In genomic region chr2:237256845-237257244, GRCh38 we compare ENCODE assay signal across 14 cellular contexts.
DNase-seq lines count a peak whose midpoint lies in the region; ATAC-seq and TF ChIP-seq lines count a peak whose summit lies in the region.
"Had no signal": no experiment of that assay in that cellular context is flagged by ENCODE, and none has a peak within 500 bp of the region (broad histone marks: within the 10 kb centered on the region; RNA-seq: fewer than 3 reads in every experiment).

No MANE protein-coding gene starts in this region.

- H3K36me3 Mint-ChIP-seq in H9 (ENCODE audit: insufficient read depth in 1 of 3, low read depth in 3 of 3) = no peaks in the 10 kb centered on the region

- no peak overlapping the region for H4K91ac ChIP-seq in H9 (ENCODE audit: insufficient read length, low read depth, low read length)

- H2AK5ac ChIP-seq in H9 (ENCODE audit: insufficient read length, low read length) = no peak overlapping the region

- no peak overlapping the region for H3K14ac ChIP-seq in H9 (ENCODE audit: insufficient read depth, low read length)

- H3K23me2 ChIP-seq in H9 (ENCODE audit: insufficient read length, low read depth, low read length, poor library complexity, severe bottlenecking) = no peaks in the 10 kb centered on the region

- H3K36me3 ChIP-seq in PC-3 (ENCODE audit: low read depth, low read length) (no peaks in the 10 kb centered on the region), esophagus (ENCODE audit: control insufficient read depth in 2 of 2, insufficient read depth in 2 of 2, low read length in 1 of 2) (no peaks in the 10 kb centered on the region), muscle layer of duodenum (ENCODE audit: control insufficient read depth in 1 of 2, insufficient read depth in 2 of 2, low read length in 2 of 2) (no peaks in the 10 kb centered on the region), upper lobe of left lung (no peaks in the 10 kb centered on the region), BE2C (no peaks in the 10 kb centered on the region)
- H3K36me3 ChIP-seq: cardiac muscle cell had no signal

- H4K20me1 ChIP-seq in PC-3 (ENCODE audit: low read length) = no peaks in the 10 kb centered on the region
- H4K20me1 ChIP-seq in H9 (ENCODE audit: control insufficient read depth, insufficient read depth, insufficient read length) = no peaks in the 10 kb centered on the region

- no peak overlapping the region for H3K56ac ChIP-seq in H9 (ENCODE audit: insufficient read length, low read depth, low read length)

- peak; percentile 42 for ATAC-seq in PC-3
- peak in 1 of 2 donors; percentile 84 for ATAC-seq in upper lobe of left lung (ENCODE audit: low FRiP score in 2 of 2)
- ATAC-seq in HG03378 (IDR thresholded peaks at IDR 0.05; ENCODE audit: unreplicated experiment) = no peak

- no peak overlapping the region for H4K8ac ChIP-seq in H9 (replicated peaks; ENCODE audit: insufficient read length, low read depth, low read length)

- POLR2A ChIA-PET in PC-3 (lab: Charles Lee; ENCODE audit: unreplicated experiment) = no interaction called here

- H3K4ac ChIP-seq in H9 (ENCODE audit: low read depth, low read length) = no peak overlapping the region

- H3K27me3 Mint-ChIP-seq in H9 (ENCODE audit: low read depth) = no peaks in the 10 kb centered on the region; the same call in 1 of the 2 replicates

- H3K9me3 ChIP-seq in PC-3 (ENCODE audit: low read length) (no peaks in the 10 kb centered on the region), esophagus (ENCODE audit: control insufficient read depth in 2 of 2, insufficient read depth in 1 of 2, low read depth in 1 of 2, low read length in 1 of 2) (no peaks in the 10 kb centered on the region), muscle layer of duodenum (ENCODE audit: control insufficient read depth in 1 of 2, low read length in 2 of 2) (no peaks in the 10 kb centered on the region), upper lobe of left lung (no peaks in the 10 kb centered on the region), BE2C (no peaks in the 10 kb centered on the region), H9 (ENCODE audit: control insufficient read depth, low read depth, low read length) (no peaks in the 10 kb centered on the region)

- H2BK15ac ChIP-seq in H9 (ENCODE audit: low read depth, low read length) = no peak overlapping the region

- H3K9me2 ChIP-seq in PC-3 (replicated peaks; ENCODE audit: low read length) = no peaks in the 10 kb centered on the region

- H3K27me3 ChIP-seq in PC-3 (ENCODE audit: low read length) = no peaks in the 10 kb centered on the region
- peaks cover 0 to 3% of the 10 kb centered on the region in 2 donors for H3K27me3 ChIP-seq in esophagus (ENCODE audit: control insufficient read depth in 1 of 2, insufficient read depth in 2 of 2, low read length in 2 of 2)
- H3K27me3 ChIP-seq in muscle layer of duodenum (ENCODE audit: low read depth, low read length) = no peaks in the 10 kb centered on the region
- no peaks in the 10 kb centered on the region for H3K27me3 ChIP-seq in upper lobe of left lung
- no peaks in the 10 kb centered on the region for H3K27me3 ChIP-seq in BE2C
- H3K27me3 ChIP-seq in H9 (ENCODE audit: insufficient read depth, low read length) = no peaks in the 10 kb centered on the region
- H3K27me3 ChIP-seq: cardiac muscle cell had no signal

- no peak overlapping the region for H2AFZ ChIP-seq in PC-3 (ENCODE audit: low read length)
- H2AFZ ChIP-seq in H9 (ENCODE audit: low read length) = no peak overlapping the region

- H3T11ph ChIP-seq in H9 (ENCODE audit: low read length) = no peak overlapping the region

- H3K27ac Mint-ChIP-seq in H9 = peak overlapping the region in 1 of 3 experiments; percentile 71; a peak in 1 of 7 replicates
- H3K27ac Mint-ChIP-seq: T-helper 1 cell treated with Interleukin-12 subunit alpha and Interleukin-12 subunit beta and Interleukin-4 antibody, amounts not matched to agents 30 μg/mL and 1 μg/mL, for 36 hours had no signal

- H3K18ac ChIP-seq in H9 (ENCODE audit: insufficient read length, low read depth, low read length) = no peak overlapping the region

- TF ChIP-seq EP300 in upper lobe of left lung (IDR thresholded peaks at IDR 0.05) = no peak

- CTCF ChIA-PET in PC-3 (lab: Charles Lee) = no interaction called here

- H2BK12ac ChIP-seq in H9 (ENCODE audit: insufficient read length, low read depth, low read length) = no peak overlapping the region

- H3K27ac ChIP-seq in PC-3 (ENCODE audit: low read length) (peak overlapping the region; percentile 22; the same call in 1 of the 2 replicates), esophagus (ENCODE audit: low read depth in 2 of 2, low read length in 1 of 2) (peak overlapping the region; percentile 29 to 40), muscle layer of duodenum (ENCODE audit: low read length) (peak overlapping the region; percentile 70), upper lobe of left lung (peak overlapping the region; percentile 37 to 67 (median 62)), H9 (ENCODE audit: insufficient read length, low read depth, low read length) (no peak overlapping the region)
- H3K27ac ChIP-seq: cardiac muscle cell had no signal

- no peak overlapping the region for H4K5ac ChIP-seq in H9 (ENCODE audit: insufficient read length, low read depth, low read length)

- H3K4me1 ChIP-seq in PC-3 (ENCODE audit: insufficient read depth, low read length) = peaks cover 52% of the 10 kb centered on the region
- peaks cover 0 to 2% of the 10 kb centered on the region in 2 donors for H3K4me1 ChIP-seq in esophagus (ENCODE audit: control insufficient read depth in 2 of 2, insufficient read depth in 2 of 2, low read length in 1 of 2)
- peaks cover 0 to 19% of the 10 kb centered on the region in 2 donors for H3K4me1 ChIP-seq in muscle layer of duodenum (ENCODE audit: control insufficient read depth in 1 of 2, insufficient read depth in 2 of 2, low read length in 2 of 2)
- peaks cover 0 to 13% (median 10%) of the 10 kb centered on the region in 4 donors for H3K4me1 ChIP-seq in upper lobe of left lung
- H3K4me1 ChIP-seq in BE2C = no peaks in the 10 kb centered on the region
- no peaks in the 10 kb centered on the region for H3K4me1 ChIP-seq in H9 (ENCODE audit: insufficient read depth, low read length)

- intact Hi-C loops in PC-3 (cut with micrococcal nuclease) = no loop called here

- TF ChIP-seq CTCF in PC-3 (conservative IDR thresholded peaks at IDR 0.05; ENCODE audit: low read depth, low read length) = no peak
- TF ChIP-seq CTCF in upper lobe of left lung (IDR thresholded peaks at IDR 0.05) = no peak
- no peak for TF ChIP-seq CTCF in BE2C (IDR thresholded peaks at IDR 0.05; ENCODE audit: low read depth, low read length)
- no peak for TF ChIP-seq CTCF in H9 (conservative IDR thresholded peaks at IDR 0.05)

- H3K4me3 ChIP-seq in PC-3 (ENCODE audit: low read length) = no peak overlapping the region
- H3K4me3 ChIP-seq in esophagus (ENCODE audit: low read depth in 1 of 2, low read length in 2 of 2) = no peak overlapping the region
- H3K4me3 ChIP-seq in muscle layer of duodenum (ENCODE audit: low read depth in 1 of 2, low read length in 2 of 2) = no peak overlapping the region
- H3K4me3 ChIP-seq in upper lobe of left lung = no peak overlapping the region
- no peak overlapping the region for H3K4me3 ChIP-seq in BE2C (ENCODE audit: low read depth, low read length)
- H3K4me3 ChIP-seq: cardiac muscle cell had no signal

- no peak overlapping the region for H2BK20ac ChIP-seq in H9 (ENCODE audit: low read depth, low read length, poor library complexity, severe bottlenecking)

- 37 to 39% methylated on average over 3 of the region's 3 CpGs for WGBS in esophagus, 2 donors
- 43 to 78% methylated on average over 2 to 3 of the region's 3 CpGs for WGBS in upper lobe of left lung, 2 donors
- WGBS in H9 (ENCODE audit: extremely low coverage, insufficient read length, low lambda C conversion rate) = no CpG with 5 or more reads among the region's 3 CpGs

- no TSS peak for BruUV-seq in PC-3 (replicated peaks; lab: Mats Ljungman, UMichigan)

- no peak for TF ChIP-seq POLR2A in upper lobe of left lung (IDR thresholded peaks at IDR 0.05)

- H3K79me1 ChIP-seq in H9 (ENCODE audit: insufficient read depth, low read depth, low read length, poor library complexity, severe bottlenecking) = no peaks in the 10 kb centered on the region

- no peaks in the 10 kb centered on the region for H3K9me3 Mint-ChIP-seq in H9
- H3K9me3 Mint-ChIP-seq: T-helper 1 cell treated with Interleukin-12 subunit alpha and Interleukin-12 subunit beta and Interleukin-4 antibody, amounts not matched to agents 30 μg/mL and 1 μg/mL, for 36 hours had no signal

- no peaks in the 10 kb centered on the region for H3F3A ChIP-seq in PC-3 (ENCODE audit: low read length, unreplicated experiment)

- H2BK5ac ChIP-seq in H9 (ENCODE audit: insufficient read length, low read length) = no peak overlapping the region

- no peak overlapping the region for H2BK120ac ChIP-seq in H9 (ENCODE audit: low read depth, low read length, poor library complexity, severe bottlenecking)

- H3K79me2 ChIP-seq in PC-3 (ENCODE audit: low read length) (no peaks in the 10 kb centered on the region), H9 (ENCODE audit: insufficient read depth, low read length) (no peaks in the 10 kb centered on the region)

- H3K4me3 Mint-ChIP-seq in H9 = no peak overlapping the region
- H3K4me3 Mint-ChIP-seq: T-helper 1 cell treated with Interleukin-12 subunit alpha and Interleukin-12 subunit beta and Interleukin-4 antibody, amounts not matched to agents 30 μg/mL and 1 μg/mL, for 36 hours had no signal

- no peak overlapping the region for H3K23ac ChIP-seq in H9 (ENCODE audit: insufficient read length, low read depth, low read length)

- DNase-seq in PC-3 (peak; percentile 51), upper lobe of left lung (no peak), BE2C (no peak), H9 (no peak), DMS79 (lab: John Stamatoyannopoulos, UW) (no peak)
- DNase-seq: DMS153, head of caudate nucleus, MV-4-11, NCI-H526 treated with DMSO at 0.1 percent for 48 hours had no signal

- no peak overlapping the region for H3K4me2 ChIP-seq in PC-3 (ENCODE audit: low read length)
- no peak overlapping the region for H3K4me2 ChIP-seq in H9 (ENCODE audit: insufficient read depth, insufficient read length, low read length)

- H3K4me1 Mint-ChIP-seq in H9 = peaks cover 4 to 14% of the 10 kb centered on the region in 2 experiments

- H3K9ac ChIP-seq in PC-3 (ENCODE audit: low read length) (no peak overlapping the region; the same call in 1 of the 2 replicates), H9 (ENCODE audit: extremely low read depth, insufficient read length, low read length) (no peak overlapping the region)
